Comparison of ENCODE assay signal across 23 cellular contexts in genomic region chr1:117796226-117796625, GRCh38.
DNase-seq lines count a peak whose midpoint lies in the region; ATAC-seq, FAIRE-seq and TF ChIP-seq lines count a peak whose summit lies in the region.
"Had no signal": no experiment of that assay in that cellular context is flagged by ENCODE, and none has a peak within 500 bp of the region (broad histone marks: within the 10 kb centered on the region; RNA-seq: fewer than 3 reads in every experiment).

No MANE protein-coding gene starts in this region.

- H3K14ac ChIP-seq in IMR-90 (replicated peaks; ENCODE audit: low read depth, low read length) (peak overlapping the region; percentile 77), trophoblast cell (ENCODE audit: low read length) (no peak overlapping the region)

- peak; percentile 73 for DNase-seq in Daoy (ENCODE audit: low read depth)
- peak; percentile 56 for DNase-seq in IMR-90
- DNase-seq in bronchial epithelial cell (ENCODE audit: low read depth), result peak; percentile 82
- DNase-seq in trophoblast cell, result no peak
- no peak for DNase-seq in DMS79 treated with DMSO at 0.1 percent for 48 hours (lab: John Stamatoyannopoulos, UW)
- DNase-seq in lower lobe of right lung, result no peak
- DNase-seq in NCI-H2107 treated with DMSO at 0.1 percent for 48 hours (lab: John Stamatoyannopoulos, UW; ENCODE audit: unreplicated experiment), result no peak
- DNase-seq: 8988T; AML-193; Calu3; CD8-positive, alpha-beta memory T cell; GOT3; HCEC 1CT; KG1; NCI-H1092 treated with DMSO at 0.1 percent for 48 hours; NCI-H1436 treated with DMSO at 0.1 percent for 48 hours; NCI-H2029; NCI-H226; NCI-H524; NCI-H774 had no signal

- BruUV-seq in IMR-90 (replicated peaks; lab: Mats Ljungman, UMichigan), result no TSS peak

- in situ Hi-C loops in IMR-90 (cut with MboI; ENCODE audit: low sequenced_read_pairs), result no loop called here

- H3K56ac ChIP-seq in IMR-90 (ENCODE audit: extremely low read depth, insufficient read depth, low read length), result no peak overlapping the region

- H3K18ac ChIP-seq in IMR-90 (ENCODE audit: low read depth, low read length) (no peak overlapping the region; the same call in 1 of the 2 replicates), trophoblast cell (ENCODE audit: low read length) (no peak overlapping the region)

- H4K12ac ChIP-seq in trophoblast cell (ENCODE audit: low read depth, low read length), result no peak overlapping the region

- H3K4me2 ChIP-seq in IMR-90 (ENCODE audit: low read depth, low read length) (no peak overlapping the region), trophoblast cell (ENCODE audit: low read length) (no peak overlapping the region)

- H3K27ac ChIP-seq in IMR-90 (ENCODE audit: insufficient read depth, low read length) (no peak overlapping the region; the same call in 1 of the 2 replicates), trophoblast cell (ENCODE audit: low read depth, low read length) (no peak overlapping the region), lower lobe of right lung (no peak overlapping the region)
- H3K27ac ChIP-seq: C4-2B had no signal

- H4K91ac ChIP-seq in IMR-90 (ENCODE audit: insufficient read depth, low read depth, low read length) (peak overlapping the region; percentile 81), trophoblast cell (ENCODE audit: low read depth, low read length) (no peak overlapping the region)

- peak; percentile 25; the same call in 1 of the 2 replicates for ATAC-seq in IMR-90 (ENCODE audit: low read depth)
- no peak for ATAC-seq in lower lobe of right lung
- ATAC-seq: GM12878 had no signal

- H4K8ac ChIP-seq in IMR-90 (ENCODE audit: low read depth in 2 of 2, low read length in 2 of 2) (peak overlapping the region; percentile 20 to 72; a peak in 2 of 4 replicates), trophoblast cell (ENCODE audit: low read depth, low read length) (no peak overlapping the region)

- H2AFZ ChIP-seq in IMR-90 (replicated peaks; ENCODE audit: low read length, poor library complexity) (peak overlapping the region; percentile 71), trophoblast cell (ENCODE audit: insufficient read depth, low read length, poor library complexity) (no peak overlapping the region)

- CTCF ChIA-PET in IMR-90 (lab: Yijun Ruan, JAX), result interaction anchor here (1.1 kb wide), 1 partner anchor 19 kb away, joined by 3 read pairs; no protein-coding TSS in a partner anchor

- dilution Hi-C loops in IMR-90 (cut with HindIII; ENCODE audit: low sequenced_read_pairs, unreplicated experiment), result no loop called here

- no peaks in the 10 kb centered on the region for H3K36me3 ChIP-seq in IMR-90 (ENCODE audit: control insufficient read depth, insufficient read depth, low read length)
- H3K36me3 ChIP-seq in bronchial epithelial cell (ENCODE audit: control insufficient read depth, insufficient read depth, low read length), result no peaks in the 10 kb centered on the region
- no peaks in the 10 kb centered on the region for H3K36me3 ChIP-seq in trophoblast cell (ENCODE audit: control insufficient read depth in 1 of 2, insufficient read depth in 2 of 2, low read length in 2 of 2)
- no peaks in the 10 kb centered on the region for H3K36me3 ChIP-seq in lower lobe of right lung

- H3K4ac ChIP-seq in IMR-90 (ENCODE audit: low read depth, low read length), result peak overlapping the region; percentile 91
- H3K4ac ChIP-seq in trophoblast cell (ENCODE audit: low read depth, low read length), result no peak overlapping the region

- POLR2A ChIA-PET in IMR-90 (lab: Charles Lee; ENCODE audit: unreplicated experiment), result no interaction called here

- no peaks in the 10 kb centered on the region for H3K79me2 ChIP-seq in trophoblast cell (ENCODE audit: control insufficient read depth, insufficient read depth, low read length, poor library complexity)

- TF ChIP-seq POLR2A in IMR-90 (IDR thresholded peaks at IDR 0.05; ENCODE audit: low read depth, low read length), result no peak

- H2BK20ac ChIP-seq in IMR-90 (ENCODE audit: low read depth, low read length), result peak overlapping the region; percentile 95

- no peaks in the 10 kb centered on the region for H3K79me1 ChIP-seq in IMR-90 (ENCODE audit: low read depth in 1 of 2, low read length in 2 of 2)
- no peaks in the 10 kb centered on the region for H3K79me1 ChIP-seq in trophoblast cell (ENCODE audit: low read length)

- peak overlapping the region; percentile 89; the same call in 2 of the 3 replicates for H2BK15ac ChIP-seq in IMR-90 (ENCODE audit: low read depth, low read length)

- no peaks in the 10 kb centered on the region for H3K9me3 ChIP-seq in IMR-90 (ENCODE audit: control insufficient read depth, insufficient read depth, low read length)
- H3K9me3 ChIP-seq in trophoblast cell (ENCODE audit: insufficient read depth, low read depth, low read length), result no peaks in the 10 kb centered on the region
- H3K9me3 ChIP-seq in lower lobe of right lung, result no peaks in the 10 kb centered on the region

- no peaks in the 10 kb centered on the region for H4K20me1 ChIP-seq in IMR-90 (ENCODE audit: insufficient read depth, low read length)

- H3K9ac ChIP-seq in IMR-90 (ENCODE audit: low read depth, low read length) (no peak overlapping the region), trophoblast cell (ENCODE audit: low read length) (no peak overlapping the region)

- H3K4me3 ChIP-seq in IMR-90 (ENCODE audit: insufficient read depth, low read depth, low read length) (no peak overlapping the region), bronchial epithelial cell (ENCODE audit: low read depth, low read length) (no peak overlapping the region), trophoblast cell (ENCODE audit: low read depth, low read length) (no peak overlapping the region), lower lobe of right lung (no peak overlapping the region)
- H3K4me3 ChIP-seq: GM12878 had no signal

- 0 out of 2 replicates have a peak overlapping the region, but pooled peaks have one; percentile 3 for H4K5ac ChIP-seq in IMR-90 (ENCODE audit: low read depth, low read length)

- TF ChIP-seq CTCF in IMR-90 (conservative IDR thresholded peaks at IDR 0.05; ENCODE audit: low read depth, low read length) (no peak), bronchial epithelial cell (IDR thresholded peaks at IDR 0.05; ENCODE audit: insufficient read depth, low read length, severe bottlenecking) (no peak), lower lobe of right lung (IDR thresholded peaks at IDR 0.05) (no peak)

- H3K9me1 ChIP-seq in IMR-90 (ENCODE audit: insufficient read depth, low read length), result peaks cover 13% of the 10 kb centered on the region; the same call in 1 of the 2 replicates

- H2AK9ac ChIP-seq in IMR-90 (replicated peaks; ENCODE audit: low read depth, low read length, poor library complexity), result no peak overlapping the region

- TF ChIP-seq RAD21 in IMR-90 (IDR thresholded peaks at IDR 0.05; ENCODE audit: low read length), result no peak

- H2BK12ac ChIP-seq in trophoblast cell (ENCODE audit: low read length), result peak overlapping the region; percentile 52

- H2AK5ac ChIP-seq in IMR-90 (ENCODE audit: low read depth, low read length), result peak overlapping the region; percentile 95; the same call in 1 of the 2 replicates
- H2AK5ac ChIP-seq in trophoblast cell (ENCODE audit: low read length), result no peak overlapping the region

- no CpG with 5 or more reads among the region's 6 CpGs for WGBS in IMR-90 (ENCODE audit: extremely low coverage in 2 of 2, insufficient read length in 1 of 2), 2 experiments
- WGBS in trophoblast cell (ENCODE audit: extremely low coverage, insufficient coverage, insufficient read length), result no CpG with 5 or more reads among the region's 6 CpGs

- intact Hi-C loops in IMR-90 (cut with micrococcal nuclease) (no loop called here), lower lobe of right lung (cut with DNase I) (no loop called here)

- no peak overlapping the region for H2BK5ac ChIP-seq in IMR-90 (ENCODE audit: low read depth, low read length, poor library complexity, severe bottlenecking)
- H2BK5ac ChIP-seq in trophoblast cell (ENCODE audit: low read depth, low read length, poor library complexity), result no peak overlapping the region

- H2BK120ac ChIP-seq in IMR-90 (ENCODE audit: low read depth, low read length), result peak overlapping the region; percentile 94
- H2BK120ac ChIP-seq in trophoblast cell (ENCODE audit: insufficient read depth, low read length, poor library complexity), result no peak overlapping the region

- H3K27me3 ChIP-seq in IMR-90 (ENCODE audit: control insufficient read depth, insufficient read depth, low read length) (no peaks in the 10 kb centered on the region), bronchial epithelial cell (ENCODE audit: control insufficient read depth, insufficient read depth, low read length) (no peaks in the 10 kb centered on the region), trophoblast cell (ENCODE audit: insufficient read depth, low read length) (no peaks in the 10 kb centered on the region), lower lobe of right lung (ENCODE audit: low read depth) (no peaks in the 10 kb centered on the region)

- H3K4me1 ChIP-seq in IMR-90 (ENCODE audit: control insufficient read depth, insufficient read depth, low read length) (peaks cover 15% of the 10 kb centered on the region), trophoblast cell (ENCODE audit: control insufficient read depth in 1 of 2, insufficient read depth in 2 of 2, low read length in 2 of 2) (peaks cover 0 to 6% of the 10 kb centered on the region in 2 experiments), lower lobe of right lung (no peaks in the 10 kb centered on the region)

- no peak for FAIRE-seq in bronchial epithelial cell (lab: Jason Lieb, UNC)
- FAIRE-seq: GM12878, RCC 7860 had no signal

- peak overlapping the region; percentile 73; the same call in 1 of the 2 replicates for H3K23ac ChIP-seq in IMR-90 (ENCODE audit: low read depth, low read length)
- H3K23ac ChIP-seq in trophoblast cell (ENCODE audit: low read length), result no peak overlapping the region

TF ChIP-seq in IMR-90, 13 proteins besides CTCF, POLR2A, EP300 and RAD21 (continues in another document):
- no peak for TF ChIP-seq MXI1 (IDR thresholded peaks at IDR 0.05; ENCODE audit: borderline replicate concordance, low read depth, low read length)
- no peak for TF ChIP-seq BHLHE40 (IDR thresholded peaks at IDR 0.05; ENCODE audit: low read depth, low read length)
- no peak for TF ChIP-seq MAZ (IDR thresholded peaks at IDR 0.05; ENCODE audit: borderline replicate concordance, low read depth, low read length)
- no peak for TF ChIP-seq RFX5 (IDR thresholded peaks at IDR 0.05; ENCODE audit: low read depth, low read length)
- no peak for TF ChIP-seq MAFK (IDR thresholded peaks at IDR 0.05; ENCODE audit: low read depth, low read length)
- TF ChIP-seq RCOR1 (IDR thresholded peaks at IDR 0.05; ENCODE audit: insufficient replicate concordance, low read length), result no peak
- no peak for TF ChIP-seq CEBPB (IDR thresholded peaks at IDR 0.05; ENCODE audit: low read depth, low read length)
- TF ChIP-seq CHD1 (IDR thresholded peaks at IDR 0.05; ENCODE audit: low read depth, low read length), result no peak
- no peak for TF ChIP-seq FOS (IDR thresholded peaks at IDR 0.05; ENCODE audit: low read depth, low read length)

Comparison
In these comparisons a context has a peak if more than half of its experiments do, and no peak if none do; other contexts are left out.
1. DNase-seq: peak in Daoy (single experiment), IMR-90 (single experiment) and bronchial epithelial cell (single experiment); none in trophoblast cell (0 of 2), DMS79 treated with DMSO at 0.1 percent for 48 hours (single experiment), lower lobe of right lung (single experiment) and NCI-H2107 treated with DMSO at 0.1 percent for 48 hours (single experiment).